30 cellular contexts compared by ENCODE assay signal in genomic region chr2:5923957-5924945, GRCh38.
"Had no signal": no experiment of that assay in that cellular context is flagged by ENCODE, and none has a peak within 500 bp of the region (broad histone marks: within the 10 kb centered on the region; RNA-seq: fewer than 3 reads in every experiment).

No MANE protein-coding gene starts in this region.

- H3K36me3 Mint-ChIP-seq: naive thymus-derived CD8-positive, alpha-beta T cell; stimulated activated effector memory CD8-positive, alpha-beta T cell treated with anti-CD3 and anti-CD28 coated beads, Interleukin-12 subunit alpha, Interleukin-12 subunit beta, amount 100 ng/mL, for 72 hours had no signal

- H3K4me1 ChIP-seq: left lung, lower lobe of right lung, suprapubic skin, tibial artery, upper lobe of right lung had no signal

- H3K27me3 Mint-ChIP-seq: naive thymus-derived CD8-positive, alpha-beta T cell; progenitor cell of endocrine pancreas; stimulated activated naive CD8-positive, alpha-beta T cell treated with anti-CD3 and anti-CD28 coated beads, Interleukin-15, Interleukin-2, amounts not matched to agents 100 ng/mL and 50 ng/mL, for 24 hours had no signal

- H3K36me3 ChIP-seq: left lung, lower lobe of right lung, neural progenitor cell, ovary, suprapubic skin, thoracic aorta, tibial artery, upper lobe of right lung had no signal

- H3K9ac ChIP-seq: neural progenitor cell had no signal

- H3K27ac ChIP-seq: hepatocyte, left lung, lower lobe of right lung, neural progenitor cell, ovary, skin epidermis, suprapubic skin, thoracic aorta, tibial artery, upper lobe of right lung had no signal

- H3K27me3 ChIP-seq: hepatocyte, left lung, neural progenitor cell, ovary, suprapubic skin, tibial artery, upper lobe of right lung had no signal

- H3K27ac Mint-ChIP-seq: naive thymus-derived CD8-positive, alpha-beta T cell; neural progenitor cell; progenitor cell of endocrine pancreas; stimulated activated effector memory CD8-positive, alpha-beta T cell treated with anti-CD3 and anti-CD28 coated beads, Interleukin-12 subunit alpha, Interleukin-12 subunit beta, amount 100 ng/mL, for 72 hours; stimulated activated naive CD8-positive, alpha-beta T cell treated with anti-CD3 and anti-CD28 coated beads, Interleukin-15, Interleukin-2, amounts not matched to agents 100 ng/mL and 50 ng/mL, for 24 hours had no signal

- H3K9me3 ChIP-seq: left lung, lower lobe of right lung, ovary, suprapubic skin, thoracic aorta, tibial artery, upper lobe of right lung had no signal

- H2AFZ ChIP-seq: hepatocyte, neural progenitor cell had no signal

- H3K4me2 ChIP-seq: hepatocyte, neural progenitor cell had no signal

- H3K4me3 ChIP-seq: hepatocyte, left lung, lower lobe of right lung, neural progenitor cell, ovary, skin epidermis, suprapubic skin, thoracic aorta, tibial artery, upper lobe of right lung had no signal

- H3K4me1 Mint-ChIP-seq: naive thymus-derived CD8-positive, alpha-beta T cell; stimulated activated effector memory CD8-positive, alpha-beta T cell treated with anti-CD3 and anti-CD28 coated beads, Interleukin-12 subunit alpha, Interleukin-12 subunit beta, amount 100 ng/mL, for 72 hours had no signal

- DNase-seq: kidney glomerular epithelial cell; left cardiac atrium; left lung; lower lobe of right lung; mammary epithelial cell; mesenchymal stem cell; naive thymus-derived CD8-positive, alpha-beta T cell; ovary; retina; right cardiac atrium; stimulated activated CD4-positive, alpha-beta T cell treated with anti-CD3 and anti-CD28 coated beads, Interleukin-12 subunit alpha, Interleukin-12 subunit beta, amount 100 ng/mL, for 4 hours; stimulated activated CD4-positive, alpha-beta T cell treated with anti-CD3 and anti-CD28 coated beads, Interleukin-15, amount 100 ng/mL, for 24 hours; stimulated activated CD4-positive, alpha-beta T cell treated with anti-CD3 and anti-CD28 coated beads, Interleukin-2, amount 100 ng/mL, for 24 hours; stimulated activated CD4-positive, alpha-beta T cell treated with anti-CD3 and anti-CD28 coated beads, Interleukin-4, amount 100 ng/mL, for 24 hours; stimulated activated naive CD4-positive, alpha-beta T cell; tibial artery; trophoblast cell; upper lobe of right lung had no signal

- FAIRE-seq: keratinocyte, urothelium cell line had no signal

- H3K79me2 ChIP-seq: hepatocyte had no signal

- H3K4me3 Mint-ChIP-seq: naive thymus-derived CD8-positive, alpha-beta T cell; nephron; neural progenitor cell; stimulated activated effector memory CD8-positive, alpha-beta T cell treated with anti-CD3 and anti-CD28 coated beads, Interleukin-12 subunit alpha, Interleukin-12 subunit beta, amount 100 ng/mL, for 72 hours; stimulated activated naive CD8-positive, alpha-beta T cell treated with anti-CD3 and anti-CD28 coated beads, Interleukin-15, Interleukin-2, amounts not matched to agents 100 ng/mL and 50 ng/mL, for 24 hours had no signal

- ATAC-seq: left cardiac atrium; left lung; lower lobe of right lung; naive thymus-derived CD8-positive, alpha-beta T cell; right cardiac atrium; sciatic nerve; stimulated activated effector memory CD8-positive, alpha-beta T cell treated with anti-CD3 and anti-CD28 coated beads, Interleukin-12 subunit alpha, Interleukin-12 subunit beta, amount 100 ng/mL, for 72 hours; upper lobe of right lung had no signal
